ENCODE assay signal across 9 cellular contexts in genomic region chr7:44043902-44044301, GRCh38. TPM values are rescaled to one million over a fixed set of nuclear protein-coding genes. Genes with fewer than 3 reads are reported as not detected.
DNase-seq lines count a peak whose midpoint lies in the region; ATAC-seq, FAIRE-seq and TF ChIP-seq lines count a peak whose summit lies in the region.
"Had no signal": no experiment of that assay in that cellular context is flagged by ENCODE, and none has a peak within 500 bp of the region (broad histone marks: within the 10 kb centered on the region; RNA-seq: fewer than 3 reads in every experiment).

No MANE protein-coding gene starts in this region.

- DNase-seq in NCI-H2227 (lab: John Stamatoyannopoulos, UW; ENCODE audit: unreplicated experiment) (peak; percentile 16), NCI-H2227 treated with DMSO at 0.1 percent for 48 hours (lab: John Stamatoyannopoulos, UW) (no peak), stomach (no peak), NCI-H2107 (lab: John Stamatoyannopoulos, UW) (no peak), GM12891 (ENCODE audit: insufficient read length, low spot score) (no peak)

- H3K27me3 Mint-ChIP-seq in activated T-helper 17 cell treated with anti-CD3 and anti-CD28 coated beads, Interleukin-2, amount 50 U/mL, for 72 hours = no peaks in the 10 kb centered on the region

- 12 to 26% (median 13%) methylated on average over 8 of the region's 8 CpGs for WGBS in stomach, 5 donors

- TF ChIP-seq CTCF in stomach (IDR thresholded peaks at IDR 0.05) = no peak

- TF ChIP-seq POLR2A in stomach (IDR thresholded peaks at IDR 0.05) (no peak), GM12891 (IDR thresholded peaks at IDR 0.05; ENCODE audit: low read depth, low read length) (no peak)

- H3K4me1 ChIP-seq in stomach = peaks cover 32 to 63% (median 56%) of the 10 kb centered on the region in 4 donors

- FAIRE-seq in GM12891 (lab: Jason Lieb, UNC) = no peak

- peak overlapping the region; percentile 91 for H3K4me3 Mint-ChIP-seq in activated T-helper 17 cell treated with anti-CD3 and anti-CD28 coated beads, Interleukin-2, amount 50 U/mL, for 72 hours

- peaks cover 0 to 9% (median 7%) of the 10 kb centered on the region in 4 donors for H3K36me3 ChIP-seq in stomach

- ATAC-seq in activated T-helper 17 cell treated with anti-CD3 and anti-CD28 coated beads, Interleukin-2, amount 50 U/mL, for 72 hours (replicated peaks) = no peak
- ATAC-seq in HG03520 (IDR thresholded peaks at IDR 0.05; ENCODE audit: unreplicated experiment) = no peak

- peak overlapping the region; percentile 89 to 97 (median 91) for H3K27ac ChIP-seq in stomach

- H3K4me3 ChIP-seq in iPS-18c (ENCODE audit: insufficient read depth, low read depth, low read length) (peak overlapping the region; percentile 78), stomach (peak overlapping the region; percentile 68 to 93 (median 89))

- no peak for TF ChIP-seq EP300 in stomach (IDR thresholded peaks at IDR 0.05)

- peaks cover 28% of the 10 kb centered on the region for H3K4me1 Mint-ChIP-seq in activated T-helper 17 cell treated with anti-CD3 and anti-CD28 coated beads, Interleukin-2, amount 50 U/mL, for 72 hours

- no peaks in the 10 kb centered on the region for H3K9me3 ChIP-seq in iPS-18c (ENCODE audit: control insufficient read depth, insufficient read depth, low read length)
- H3K9me3 ChIP-seq in stomach = no peaks in the 10 kb centered on the region

- H3K36me3 Mint-ChIP-seq in activated T-helper 17 cell treated with anti-CD3 and anti-CD28 coated beads, Interleukin-2, amount 50 U/mL, for 72 hours (ENCODE audit: low read depth) = peaks cover 37% of the 10 kb centered on the region

- peak overlapping the region; percentile 87 for H3K27ac Mint-ChIP-seq in activated T-helper 17 cell treated with anti-CD3 and anti-CD28 coated beads, Interleukin-2, amount 50 U/mL, for 72 hours

- no peaks in the 10 kb centered on the region for H3K27me3 ChIP-seq in stomach

- intact Hi-C loops in stomach (cut with DNase I; ENCODE audit: low total_unique reads) = no loop called here

- no peaks in the 10 kb centered on the region for H3K9me3 Mint-ChIP-seq in activated T-helper 17 cell treated with anti-CD3 and anti-CD28 coated beads, Interleukin-2, amount 50 U/mL, for 72 hours

TF ChIP-seq in GM12891, 5 proteins besides CTCF, POLR2A, EP300 and RAD21:
- TF ChIP-seq SPI1 (IDR thresholded peaks at IDR 0.05; ENCODE audit: low read depth, low read length) = no peak
- no peak for TF ChIP-seq PAX5 (IDR thresholded peaks at IDR 0.05; ENCODE audit: insufficient read depth, low read length, severe bottlenecking)
- no peak for TF ChIP-seq TAF1 (IDR thresholded peaks at IDR 0.05; ENCODE audit: low read depth, low read length)
- TF ChIP-seq POU2F2 (IDR thresholded peaks at IDR 0.05; ENCODE audit: low read depth, low read length) = no peak
- no peak for TF ChIP-seq POLR2AphosphoS5 (IDR thresholded peaks at IDR 0.05; ENCODE audit: low read depth, low read length)

RNA-seq across cellular contexts. Expression of gene DBNL, which starts 0.6 kb away (rescaled TPM):
- 100 to 1,000 TPM in 1 of 2 donors, 10 to 100 TPM in 1; 93.8 to 137 TPM for total RNA-seq in activated T-helper 17 cell treated with anti-CD3 and anti-CD28 coated beads, Interleukin-2, amount 50 U/mL, for 72 hours
- 100 to 1,000 TPM in 2 of 5 donors, 10 to 100 TPM in 3; 27.4 to 154 (median 77.8) TPM for total RNA-seq in stomach
- polyA plus RNA-seq in stomach = 10 to 100 TPM; 75.9 to 98.7 (median 78.1) TPM
- 92.7 TPM for polyA plus RNA-seq in GM12891 (2012; ENCODE audit: low read depth, missing spikeins)

RNA-seq across cellular contexts. Expression of gene PGAM2, which starts 21.5 kb away (rescaled TPM):
- 1 to 10 TPM in 1 of 2 donors, not detected in 1; 2.4 TPM for total RNA-seq in activated T-helper 17 cell treated with anti-CD3 and anti-CD28 coated beads, Interleukin-2, amount 50 U/mL, for 72 hours
- total RNA-seq in stomach = under 1 TPM in 1 of 5 donors, not detected in 4; 0.92 TPM
- 1 to 10 TPM; 3.1 to 5.8 (median 4.2) TPM for polyA plus RNA-seq in stomach
- polyA plus RNA-seq in GM12891 (2012; ENCODE audit: low read depth, missing spikeins) = not detected
- total RNA-seq: SK-MEL-5 had no signal

RNA-seq across cellular contexts. Expression of gene POLM, which starts 38.4 kb away (rescaled TPM):
- 10 to 100 TPM; 27.8 to 33.9 TPM for total RNA-seq in activated T-helper 17 cell treated with anti-CD3 and anti-CD28 coated beads, Interleukin-2, amount 50 U/mL, for 72 hours
- total RNA-seq in stomach = 10 to 100 TPM in 4 of 5 donors, 1 to 10 TPM in 1; 4.7 to 94.2 (median 17.8) TPM
- 10 to 100 TPM; 10.2 to 18.6 (median 10.6) TPM for polyA plus RNA-seq in stomach
- polyA plus RNA-seq in GM12891 (2012; ENCODE audit: low read depth, missing spikeins) = 13.2 TPM

RNA-seq across cellular contexts. Expression of gene SPDYE1, which starts 46.2 kb away (rescaled TPM):
- not detected for total RNA-seq in activated T-helper 17 cell treated with anti-CD3 and anti-CD28 coated beads, Interleukin-2, amount 50 U/mL, for 72 hours
- total RNA-seq in stomach = not detected
- not detected for polyA plus RNA-seq in stomach
- polyA plus RNA-seq in GM12891 (2012; ENCODE audit: low read depth, missing spikeins) = 0.08 TPM
- total RNA-seq: SK-MEL-5 had no signal
